24 cellular contexts compared by ENCODE assay signal in genomic region chr2:209005371-209005770, GRCh38.
"Had no signal": no experiment of that assay in that cellular context is flagged by ENCODE, and none has a peak within 500 bp of the region (broad histone marks: within the 10 kb centered on the region; RNA-seq: fewer than 3 reads in every experiment).

No MANE protein-coding gene starts in this region.

- DNase-seq: kidney glomerular epithelial cell; left colon; left lung; lower lobe of right lung; mammary epithelial cell; mesenchymal stem cell; naive thymus-derived CD8-positive, alpha-beta T cell; nucleus accumbens; pancreas; posterior cingulate gyrus; retina; right cardiac atrium; spleen; stimulated activated CD4-positive, alpha-beta T cell treated with anti-CD3 and anti-CD28 coated beads, Interleukin-4, amount 100 ng/mL, for 24 hours; stimulated activated naive CD4-positive, alpha-beta T cell; tibial artery; uterus had no signal

- H3K4me3 ChIP-seq: hepatocyte, left lung, lower lobe of right lung, pancreas, prostate gland, skin epidermis, spleen, suprapubic skin, thoracic aorta, tibial artery, uterus had no signal

- ATAC-seq: left colon; left lung; lower lobe of right lung; naive thymus-derived CD8-positive, alpha-beta T cell; pancreas; right cardiac atrium; sciatic nerve; stimulated activated effector memory CD8-positive, alpha-beta T cell treated with anti-CD3 and anti-CD28 coated beads, Interleukin-12 subunit alpha, Interleukin-12 subunit beta, amount 100 ng/mL, for 72 hours had no signal
